Comparison of ENCODE assay signal across 9 cellular contexts in the genomic region with DNA sequence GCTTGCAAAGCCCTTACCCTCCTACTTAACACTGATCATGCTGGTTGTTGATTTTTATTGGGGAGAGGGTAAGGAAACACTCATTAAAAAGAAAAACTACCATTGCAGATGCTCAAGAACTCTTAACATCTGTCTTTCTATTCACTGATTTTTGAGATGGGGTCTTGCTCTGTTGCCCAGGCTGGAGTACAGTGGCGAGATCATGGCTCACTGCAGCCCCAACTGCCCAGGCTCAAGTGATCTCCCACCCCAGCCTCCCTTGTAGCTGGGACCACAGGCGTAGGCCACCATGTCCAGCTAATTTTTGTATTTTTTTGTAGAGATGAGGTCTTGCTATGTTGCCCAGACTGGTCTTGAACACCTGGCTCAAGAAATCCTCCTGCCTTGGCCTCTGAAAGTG.
"Had no signal": no experiment of that assay in that cellular context is flagged by ENCODE, and none has a peak within 500 bp of the region (broad histone marks: within the 10 kb centered on the region; RNA-seq: fewer than 3 reads in every experiment).

No MANE protein-coding gene starts in this region.

- H3K4me3 ChIP-seq: GM23248, HAP-1 had no signal

- H3K27ac ChIP-seq: GM23248, HL-60, KMS-11 had no signal

- ATAC-seq: HCT116 had no signal

- H3K9me3 ChIP-seq: HAP-1 had no signal

- H3K4me1 ChIP-seq: HAP-1 had no signal

- DNase-seq: GM23248, GOT3, H7, IMR-90, KBM-7 had no signal

- H3K4me2 ChIP-seq: KMS-11 had no signal

- H2AFZ ChIP-seq: GM23248 had no signal

- H3K9ac ChIP-seq: GM23248, KMS-11 had no signal
